16 cellular contexts compared by ENCODE assay signal in the genomic region with DNA sequence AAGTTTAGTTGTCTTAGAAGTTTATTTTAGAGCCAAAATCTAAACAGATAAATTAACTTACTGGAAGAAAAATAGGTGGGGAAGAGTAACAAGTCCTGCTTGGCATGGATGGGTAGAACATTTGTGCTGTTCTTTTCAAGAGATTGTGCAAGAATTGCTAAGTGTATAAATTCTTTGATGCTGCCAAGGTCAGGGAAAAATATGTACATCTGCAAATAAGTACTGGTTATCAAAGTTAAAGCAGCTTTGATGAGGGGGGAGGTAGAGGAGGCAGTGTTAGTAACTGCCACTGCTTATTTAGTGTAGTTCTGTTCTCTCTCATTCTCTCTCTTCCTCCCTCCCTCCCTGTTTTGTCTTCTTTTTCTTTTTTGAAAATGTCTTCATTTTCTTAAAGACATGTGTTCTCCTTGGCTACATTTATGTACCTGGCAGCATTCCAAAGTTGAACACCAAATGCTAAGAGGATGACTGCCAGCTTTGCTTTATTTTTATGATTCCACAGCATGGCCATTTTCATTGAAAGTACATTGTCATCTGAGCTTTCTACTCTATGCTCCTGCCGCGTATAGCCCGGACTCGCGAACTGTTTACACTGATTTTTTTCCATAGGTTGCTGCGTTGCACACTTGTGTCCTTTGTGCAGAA. TPM values are rescaled to one million over a fixed set of nuclear protein-coding genes. Genes with fewer than 3 reads are reported as not detected.
DNase-seq lines count a peak whose midpoint lies in the region; FAIRE-seq and TF ChIP-seq lines count a peak whose summit lies in the region.
"Had no signal": no experiment of that assay in that cellular context is flagged by ENCODE, and none has a peak within 500 bp of the region (broad histone marks: within the 10 kb centered on the region; RNA-seq: fewer than 3 reads in every experiment).

No MANE protein-coding gene starts in this region.

- H3K4me2 ChIP-seq in hepatocyte = peak overlapping the region; percentile 56
- peak overlapping the region; percentile 68 for H3K4me2 ChIP-seq in skeletal muscle satellite cell (ENCODE audit: low read length)

- no peak for FAIRE-seq in GM19239 (lab: Jason Lieb, UNC)

- no peaks in the 10 kb centered on the region for H3K79me2 ChIP-seq in hepatocyte

- 60% methylated on average over 6 of the region's 6 CpGs for whole genome bisulfite sequencing in hepatocyte (ENCODE audit: low lambda C conversion rate, missing lambda C conversion rate)

- H3K36me3 ChIP-seq in hepatocyte (replicated peaks; ENCODE audit: insufficient read depth, low read depth) (no peaks in the 10 kb centered on the region), skeletal muscle satellite cell (ENCODE audit: insufficient read depth, low read length) (no peaks in the 10 kb centered on the region)
- H3K36me3 ChIP-seq: Peyer's patch had no signal

- no peaks in the 10 kb centered on the region for H4K20me1 ChIP-seq in hepatocyte (ENCODE audit: insufficient read depth, poor library complexity, severe bottlenecking)

- H3K9me3 ChIP-seq in hepatocyte (ENCODE audit: low read depth) = no peaks in the 10 kb centered on the region
- no peaks in the 10 kb centered on the region for H3K9me3 ChIP-seq in skeletal muscle satellite cell (replicated peaks; ENCODE audit: low read length)
- H3K9me3 ChIP-seq: Peyer's patch, testis had no signal

- no peak overlapping the region for H3K9ac ChIP-seq in skeletal muscle satellite cell (ENCODE audit: low read depth, low read length)

- H3K4me1 ChIP-seq in hepatocyte (ENCODE audit: insufficient read depth) = peaks cover 12% of the 10 kb centered on the region
- peaks cover 29% of the 10 kb centered on the region for H3K4me1 ChIP-seq in skeletal muscle satellite cell (ENCODE audit: control insufficient read depth, insufficient read depth, low read length)

- DNase-seq in LHCN-M2 (ENCODE audit: low read depth) = peak; percentile 50
- peak; percentile 66 for DNase-seq in cerebellar cortex (ENCODE audit: low spot score)
- no peak for DNase-seq in hepatocyte (ENCODE audit: low spot score)
- DNase-seq in retina = no peak
- no peak for DNase-seq in NCI-H82 treated with DMSO at 0.1 percent for 48 hours (lab: John Stamatoyannopoulos, UW; ENCODE audit: unreplicated experiment)
- no peak for DNase-seq in Kasumi-1 (lab: John Stamatoyannopoulos, UW)
- DNase-seq in GM19239 (ENCODE audit: insufficient read length, low spot score) = no peak
- DNase-seq: activated CD4-positive, alpha-beta T cell treated with anti-CD3 and anti-CD28 coated beads for 1 hour; activated naive CD4-positive, alpha-beta T cell treated with anti-CD3 and anti-CD28 coated beads, Interleukin-2, amount 50 U/mL, for 16 hours; NCI-H187; NCI-H748 treated with DMSO at 0.1 percent for 48 hours; Peyer's patch; testis had no signal

- H3K27ac ChIP-seq in hepatocyte = peak overlapping the region; percentile 3
- H3K27ac ChIP-seq: epithelial cell of prostate, testis had no signal

- no peaks in the 10 kb centered on the region for H3K9me2 ChIP-seq in hepatocyte (replicated peaks; ENCODE audit: insufficient read depth)

- TF ChIP-seq CTCF in hepatocyte (IDR thresholded peaks at IDR 0.05; ENCODE audit: poor library complexity) = no peak

- no peak overlapping the region for H2AFZ ChIP-seq in hepatocyte

- H3K4me3 ChIP-seq in hepatocyte (no peak overlapping the region), skeletal muscle satellite cell (ENCODE audit: low read length) (peak overlapping the region; percentile 35)
- H3K4me3 ChIP-seq: Peyer's patch, testis had no signal

- no peaks in the 10 kb centered on the region for H3K27me3 ChIP-seq in hepatocyte
- no peaks in the 10 kb centered on the region for H3K27me3 ChIP-seq in skeletal muscle satellite cell (ENCODE audit: control insufficient read depth, insufficient read depth, low read length)
- H3K27me3 ChIP-seq: Peyer's patch, testis had no signal

RNA-seq across cellular contexts. Expression of gene CACNB2, which starts 18.6 kb away (rescaled TPM):
- not detected in 2 replicates for total RNA-seq in LHCN-M2 (2014; rRNA removed)
- 0.04 TPM for polyA plus RNA-seq in LHCN-M2 (2012)
- total RNA-seq in hepatocyte = 4.6 and 10.2 TPM in 2 replicates
- 4.4 and 5.3 TPM in 2 replicates for polyA plus RNA-seq in hepatocyte
- 8.3 and 11.4 TPM in 2 replicates for total RNA-seq in skeletal muscle satellite cell (2012; rRNA removed)
- polyA plus RNA-seq: mammary epithelial cell had no signal

Comparison
In these comparisons a context has a peak if more than half of its experiments do, and no peak if none do; other contexts are left out.
1. DNase-seq: peak in LHCN-M2 (single experiment) and cerebellar cortex (single experiment); none in hepatocyte (single experiment), retina (single experiment), NCI-H82 treated with DMSO at 0.1 percent for 48 hours (single experiment), Kasumi-1 (0 of 2) and GM19239 (single experiment).